In the genomic region with DNA sequence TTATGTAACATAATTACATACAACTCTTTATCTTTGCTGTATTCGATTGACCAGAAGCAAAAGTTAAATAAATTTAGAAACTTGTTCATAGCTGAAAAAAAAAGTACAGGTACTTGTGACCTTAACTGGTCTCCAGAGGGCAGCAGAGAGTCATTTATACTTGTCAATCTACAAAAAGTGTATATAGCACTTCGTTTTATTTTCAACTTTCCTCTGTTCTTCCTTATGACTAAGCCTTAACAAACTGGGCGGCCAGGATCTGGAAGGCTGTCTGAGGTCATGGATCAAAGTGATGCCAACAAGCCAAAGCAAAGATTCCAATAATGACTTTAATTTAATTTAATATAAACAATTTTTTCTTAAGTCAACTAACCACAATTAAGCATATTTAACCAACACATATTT, we compare ENCODE assay signal across 8 cellular contexts. TPM values are rescaled to one million over a fixed set of nuclear protein-coding genes. Genes with fewer than 3 reads are reported as not detected.
DNase-seq lines count a peak whose midpoint lies in the region; ATAC-seq and TF ChIP-seq lines count a peak whose summit lies in the region.

No MANE protein-coding gene starts in this region.

- H3K79me2 ChIP-seq in SU-DHL-6 (ENCODE audit: insufficient read depth, low read length): no peaks in the 10 kb centered on the region

- H3K9ac ChIP-seq in SU-DHL-6 (ENCODE audit: low read length): no peak overlapping the region

- H3K9me2 ChIP-seq in SU-DHL-6 (replicated peaks; ENCODE audit: insufficient read depth, low read length): no peaks in the 10 kb centered on the region

- ATAC-seq in stimulated activated memory B cell treated with anti-CD40 and anti-IgM and Interleukin-4, amounts not matched to agents 10 μg/mL and 1 μg/mL and 100 μg/mL, for 72 hours: peak; percentile 40
- no peak for ATAC-seq in HG03521 (IDR thresholded peaks at IDR 0.05; ENCODE audit: unreplicated experiment)

- peaks cover 11% of the 10 kb centered on the region; the same call in 1 of the 2 replicates for H3K9me3 ChIP-seq in SU-DHL-6 (ENCODE audit: insufficient read depth, low read length)

- no peaks in the 10 kb centered on the region for H3K9me3 Mint-ChIP-seq in chondrocyte (ENCODE audit: low read depth)
- H3K9me3 Mint-ChIP-seq in stimulated activated memory B cell treated with anti-CD40 and anti-IgM and Interleukin-4, amounts not matched to agents 10 μg/mL and 1 μg/mL and 100 μg/mL, for 72 hours: no peaks in the 10 kb centered on the region

- no peak overlapping the region for H3K27ac ChIP-seq in SU-DHL-6 (ENCODE audit: low read depth, low read length)

- H3F3A ChIP-seq in SU-DHL-6 (ENCODE audit: insufficient read depth): no peaks in the 10 kb centered on the region

- no peak overlapping the region for H3K4me3 ChIP-seq in AG09309 (ENCODE audit: control insufficient read depth, low read depth, low read length)
- H3K4me3 ChIP-seq in GM12865 (ENCODE audit: low read depth, low read length): no peak overlapping the region
- no peak overlapping the region for H3K4me3 ChIP-seq in LNCaP clone FGC (ENCODE audit: low read depth, low read length)
- no peak overlapping the region for H3K4me3 ChIP-seq in SU-DHL-6 (ENCODE audit: insufficient read depth, low read length, poor library complexity, severe bottlenecking)

- H3K4me1 Mint-ChIP-seq in chondrocyte (ENCODE audit: low read depth): peaks cover 10% of the 10 kb centered on the region
- H3K4me1 Mint-ChIP-seq in stimulated activated memory B cell treated with anti-CD40 and anti-IgM and Interleukin-4, amounts not matched to agents 10 μg/mL and 1 μg/mL and 100 μg/mL, for 72 hours: peaks cover 5% of the 10 kb centered on the region

- no peaks in the 10 kb centered on the region for H4K20me1 ChIP-seq in SU-DHL-6 (ENCODE audit: low read depth, low read length)

- no peak overlapping the region for H2AFZ ChIP-seq in SU-DHL-6 (ENCODE audit: low read depth, low read length, severe bottlenecking)

- peak; percentile 59 for DNase-seq in AG09309 (ENCODE audit: low read depth)
- peak; percentile 77 for DNase-seq in GM12865 (ENCODE audit: low read depth)
- peak; percentile 54 for DNase-seq in LNCaP clone FGC (ENCODE audit: low read depth)
- no peak for DNase-seq in chondrocyte (ENCODE audit: low spot score)
- peak; percentile 87 for DNase-seq in left kidney (ENCODE audit: low read depth, low spot score)

- H3K4me3 Mint-ChIP-seq in chondrocyte (ENCODE audit: unreplicated experiment): no peak overlapping the region
- no peak overlapping the region for H3K4me3 Mint-ChIP-seq in stimulated activated memory B cell treated with anti-CD40 and anti-IgM and Interleukin-4, amounts not matched to agents 10 μg/mL and 1 μg/mL and 100 μg/mL, for 72 hours

- H3K4me2 ChIP-seq in SU-DHL-6 (ENCODE audit: low read depth, low read length, poor library complexity, severe bottlenecking): no peak overlapping the region

- H3K27me3 Mint-ChIP-seq in chondrocyte (ENCODE audit: low read depth): peaks cover 21% of the 10 kb centered on the region
- peaks cover 34% of the 10 kb centered on the region for H3K27me3 Mint-ChIP-seq in stimulated activated memory B cell treated with anti-CD40 and anti-IgM and Interleukin-4, amounts not matched to agents 10 μg/mL and 1 μg/mL and 100 μg/mL, for 72 hours

- TF ChIP-seq CTCF in AG09309 (IDR thresholded peaks at IDR 0.05; ENCODE audit: control insufficient read depth, insufficient read depth, low read depth, low read length, missing control alignments) (peak; percentile 55), GM12865 (IDR thresholded peaks at IDR 0.05; ENCODE audit: insufficient read depth, low read depth, low read length, missing control alignments) (peak; percentile 59), LNCaP clone FGC (IDR thresholded peaks at IDR 0.05; ENCODE audit: control insufficient read depth, extremely low read depth, insufficient read depth) (peak; percentile 68), SU-DHL-6 (IDR thresholded peaks at IDR 0.05; ENCODE audit: insufficient read depth, low read length, poor library complexity, severe bottlenecking) (peak; percentile 61), chondrocyte (IDR thresholded peaks at IDR 0.05) (peak; percentile 97)

- no peaks in the 10 kb centered on the region for H3K36me3 ChIP-seq in SU-DHL-6 (ENCODE audit: low read length)

- H3K36me3 Mint-ChIP-seq in chondrocyte (ENCODE audit: low read depth): no peaks in the 10 kb centered on the region
- H3K36me3 Mint-ChIP-seq in stimulated activated memory B cell treated with anti-CD40 and anti-IgM and Interleukin-4, amounts not matched to agents 10 μg/mL and 1 μg/mL and 100 μg/mL, for 72 hours: no peaks in the 10 kb centered on the region

- no peak overlapping the region for H3K27ac Mint-ChIP-seq in chondrocyte (ENCODE audit: unreplicated experiment)
- no peak overlapping the region for H3K27ac Mint-ChIP-seq in stimulated activated memory B cell treated with anti-CD40 and anti-IgM and Interleukin-4, amounts not matched to agents 10 μg/mL and 1 μg/mL and 100 μg/mL, for 72 hours

- H3K27me3 ChIP-seq in SU-DHL-6 (ENCODE audit: low read length): no peaks in the 10 kb centered on the region

RNA-seq across cellular contexts. Expression of gene C10orf67, which starts 29.8 kb away (rescaled TPM):
- not detected in 3 replicates for total RNA-seq in chondrocyte
